Comparison of ENCODE assay signal across 1 cellular context in genomic region chr17:45031231-45032149, GRCh38.
TF ChIP-seq lines count a peak whose summit lies in the region.

No MANE protein-coding gene starts in this region.

TF ChIP-seq in GM12878, 131 proteins besides CTCF, POLR2A, EP300 and RAD21 (continued from another document):
- no peak for TF ChIP-seq RELB (IDR thresholded peaks at IDR 0.05; ENCODE audit: low read depth)
- TF ChIP-seq PKNOX1 (IDR thresholded peaks at IDR 0.05): no peak
- no peak for TF ChIP-seq RCOR1 (conservative IDR thresholded peaks at IDR 0.05; ENCODE audit: low read depth, low read length)
TF ChIP-seq in GM12878: peak in this region for 1.
